Comparison of ENCODE assay signal across 26 cellular contexts in genomic region chr3:61422945-61423740, GRCh38.
"Had no signal": no experiment of that assay in that cellular context is flagged by ENCODE, and none has a peak within 500 bp of the region (broad histone marks: within the 10 kb centered on the region; RNA-seq: fewer than 3 reads in every experiment).

No MANE protein-coding gene starts in this region.

- DNase-seq: activated CD4-positive, alpha-beta T cell treated with anti-CD3 and anti-CD28 coated beads, Interleukin-2, amount 10 ng/mL, durations not matched to agents 24 days and 14 days; activated CD8-positive, alpha-beta T cell treated with anti-CD3 and anti-CD28 coated beads, Interleukin-2, amount 10 ng/mL, durations not matched to agents 7 days and 5 days; activated gamma-delta T cell; activated naive CD4-positive, alpha-beta T cell treated with anti-CD3 and anti-CD28 coated beads, Interleukin-2, amount 50 U/mL, for 16 hours; activated naive CD8-positive, alpha-beta T cell treated with anti-CD3 and anti-CD28 coated beads, Interleukin-2, amount 50 U/mL, for 24 hours; body of pancreas; caudate nucleus; dermis blood vessel endothelial cell; effector memory CD4-positive, alpha-beta T cell; foreskin melanocyte; immature natural killer cell; kidney glomerular epithelial cell; left ventricle myocardium superior; posterior cingulate gyrus; sigmoid colon; stimulated activated CD4-positive, alpha-beta T cell treated with anti-CD3 and anti-CD28 coated beads, Interleukin-4, amount 100 ng/mL, for 1 hour; stimulated activated naive CD4-positive, alpha-beta T cell had no signal

- H3K36me3 Mint-ChIP-seq: memory B cell, type B pancreatic cell had no signal

- H3K9me3 Mint-ChIP-seq: activated CD4-positive, alpha-beta T cell treated with anti-CD3 and anti-CD28 coated beads, Interleukin-2, amount 10 ng/mL, durations not matched to agents 24 days and 14 days; activated naive CD8-positive, alpha-beta T cell treated with anti-CD3 and anti-CD28 coated beads, Interleukin-2, amount 50 U/mL, for 24 hours; activated T-helper 1 cell treated with anti-CD3 and anti-CD28 coated beads, Interleukin-12 subunit alpha, Interleukin-12 subunit beta, Interleukin-2, Interleukin-4 antibody, amounts not matched to agents 30 ng/mL and 10 ng/mL and 1 ng/mL, durations not matched to agents 14 hours and 24 hours and 36 hours; memory B cell; neural crest cell; T-helper 2 cell treated with Interferon-gamma antibody and Interleukin-4, amounts not matched to agents 5 μg/mL and 100 μg/mL, for 36 hours; type B pancreatic cell had no signal

- H3K27me3 ChIP-seq: body of pancreas, sigmoid colon, vagina had no signal

- H3K27ac Mint-ChIP-seq: activated CD4-positive, alpha-beta T cell treated with anti-CD3 and anti-CD28 coated beads, Interleukin-2, amount 10 ng/mL, durations not matched to agents 24 days and 14 days; activated CD8-positive, alpha-beta T cell treated with anti-CD3 and anti-CD28 coated beads, Interleukin-2, amount 10 ng/mL, durations not matched to agents 7 days and 5 days; activated naive CD8-positive, alpha-beta T cell treated with anti-CD3 and anti-CD28 coated beads, Interleukin-2, amount 50 U/mL, for 24 hours; activated T-helper 1 cell treated with anti-CD3 and anti-CD28 coated beads, Interleukin-12 subunit alpha, Interleukin-12 subunit beta, Interleukin-2, Interleukin-4 antibody, amounts not matched to agents 30 ng/mL and 10 ng/mL and 1 ng/mL, durations not matched to agents 14 hours and 24 hours and 36 hours; immature natural killer cell; memory B cell; T-helper 2 cell treated with Interferon-gamma antibody and Interleukin-4, amounts not matched to agents 5 μg/mL and 100 μg/mL, for 36 hours; type B pancreatic cell had no signal

- H3K9me3 ChIP-seq: body of pancreas, sigmoid colon, thoracic aorta, vagina had no signal

- H3K4me3 Mint-ChIP-seq: activated CD4-positive, alpha-beta T cell treated with anti-CD3 and anti-CD28 coated beads, Interleukin-2, amount 10 ng/mL, durations not matched to agents 24 days and 14 days; activated CD8-positive, alpha-beta T cell treated with anti-CD3 and anti-CD28 coated beads, Interleukin-2, amount 10 ng/mL, durations not matched to agents 7 days and 5 days; activated naive CD8-positive, alpha-beta T cell treated with anti-CD3 and anti-CD28 coated beads, Interleukin-2, amount 50 U/mL, for 24 hours; activated T-helper 1 cell treated with anti-CD3 and anti-CD28 coated beads, Interleukin-12 subunit alpha, Interleukin-12 subunit beta, Interleukin-2, Interleukin-4 antibody, amounts not matched to agents 30 ng/mL and 10 ng/mL and 1 ng/mL, durations not matched to agents 14 hours and 24 hours and 36 hours; immature natural killer cell; memory B cell; neural crest cell; T-helper 2 cell treated with Interferon-gamma antibody and Interleukin-4, amounts not matched to agents 5 μg/mL and 100 μg/mL, for 36 hours; type B pancreatic cell had no signal

- H3K27ac ChIP-seq: body of pancreas, sigmoid colon, thoracic aorta, vagina, VCaP had no signal

- H3K4me1 ChIP-seq: body of pancreas, sigmoid colon had no signal

- H3K4me3 ChIP-seq: body of pancreas, sigmoid colon, smooth muscle cell, thoracic aorta, vagina had no signal

- H3K36me3 ChIP-seq: sigmoid colon, thoracic aorta, vagina had no signal

- H3K4me1 Mint-ChIP-seq: activated naive CD8-positive, alpha-beta T cell treated with anti-CD3 and anti-CD28 coated beads, Interleukin-2, amount 50 U/mL, for 24 hours; immature natural killer cell; neural crest cell had no signal
